11 cellular contexts compared by ENCODE assay signal in the genomic region with DNA sequence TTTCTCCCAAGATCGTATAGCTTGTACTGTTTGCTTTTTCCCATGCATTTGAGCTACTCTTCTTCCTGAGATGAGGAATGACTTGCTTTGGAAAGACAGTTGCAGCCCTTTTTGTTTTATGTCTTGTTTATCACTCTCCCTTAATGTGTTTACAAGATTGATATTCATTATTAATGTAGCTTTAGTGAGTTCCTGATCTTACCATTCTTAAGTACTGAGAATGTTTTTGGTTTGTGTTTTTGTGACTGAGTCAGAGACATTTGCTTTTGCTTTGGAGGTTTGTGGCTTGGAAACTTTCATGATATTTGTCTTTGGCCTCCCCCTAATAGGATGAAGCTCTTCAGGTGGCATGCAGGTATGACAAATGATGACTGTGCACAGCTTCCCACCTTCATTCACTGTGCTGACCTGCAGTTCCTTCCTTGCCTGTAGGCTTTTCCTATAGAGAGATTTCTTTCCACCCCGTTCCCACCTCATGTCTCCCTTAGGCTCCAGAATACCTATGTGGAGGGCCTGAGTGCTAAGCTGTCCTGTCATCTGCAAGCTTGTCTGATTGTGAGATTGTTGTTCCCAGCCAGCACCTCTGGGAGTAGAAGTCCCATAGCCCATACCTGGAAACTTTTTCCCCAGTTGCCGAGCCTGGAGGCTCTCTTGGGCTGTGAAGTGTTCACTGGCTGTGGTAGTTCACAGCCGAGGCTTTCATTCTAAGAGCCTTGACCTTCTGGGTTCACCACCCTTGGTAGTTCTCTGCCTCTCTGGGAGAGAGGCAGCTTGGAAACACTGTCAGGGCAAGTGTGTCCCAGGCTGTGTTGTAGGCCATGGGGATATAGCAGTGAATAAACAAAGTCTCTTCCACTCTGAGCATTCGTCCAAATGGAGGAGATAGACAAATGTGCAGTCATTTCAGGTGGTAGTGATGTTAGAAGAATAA. TPM values are rescaled to one million over a fixed set of nuclear protein-coding genes. Genes with fewer than 3 reads are reported as not detected.
A peak's percentile ranks its signal among the peaks of the same experiment; 100 is the strongest.
DNase-seq lines count a peak whose midpoint lies in the region; ATAC-seq and TF ChIP-seq lines count a peak whose summit lies in the region.
"Had no signal": no experiment of that assay in that cellular context is flagged by ENCODE, and none has a peak within 500 bp of the region (broad histone marks: within the 10 kb centered on the region; RNA-seq: fewer than 3 reads in every experiment).

No MANE protein-coding gene starts in this region.

- H4K5ac ChIP-seq in mesendoderm (ENCODE audit: low read length) = no peak overlapping the region

- no TSS peak for BruUV-seq in mammary epithelial cell (replicated peaks; lab: Mats Ljungman, UMichigan)

- H3K36me3 Mint-ChIP-seq in activated CD4-positive, alpha-beta T cell treated with anti-CD3 and anti-CD28 coated beads, Interleukin-2, amount 10 ng/mL, durations not matched to agents 7 days and 5 days (ENCODE audit: low read depth) = peaks cover 18% of the 10 kb centered on the region

- CTCF ChIA-PET in activated CD4-positive, alpha-beta T cell treated with anti-CD3 and anti-CD28 coated beads, Interleukin-2, amount 10 ng/mL, durations not matched to agents 7 days and 5 days (lab: Charles Lee) = no interaction called here
- CTCF ChIA-PET in mammary epithelial cell (lab: Charles Lee; ENCODE audit: low non-redundant PET) = interaction anchor here (0.7 to 1.0 kb wide), 4 partner anchors 14 to 38 kb away, joined by 6 to 12 read pairs (median 7); a partner anchor contains a TSS

- TF ChIP-seq CTCF in mammary epithelial cell (conservative IDR thresholded peaks at IDR 0.05 in 1 of 2, IDR thresholded peaks at IDR 0.05 in 1 of 2; ENCODE audit: extremely low read depth in 1 of 2, insufficient read depth in 1 of 2, low read depth in 1 of 2, low read length in 2 of 2) = peak; percentile 30 to 37
- no peak for TF ChIP-seq CTCF in gastroesophageal sphincter (IDR thresholded peaks at IDR 0.05)

- H3K4me2 ChIP-seq in mammary epithelial cell (ENCODE audit: insufficient read depth, low read depth, low read length) (peak overlapping the region; percentile 49), mesendoderm (ENCODE audit: low read length) (no peak overlapping the region)

- in situ Hi-C loops in mammary epithelial cell (cut with MboI; ENCODE audit: low sequenced_read_pairs in 2 of 2) = no loop called here

- no peak overlapping the region for H3K56ac ChIP-seq in mesendoderm (ENCODE audit: low read length)

- 61% methylated on average over 4 of the region's 5 CpGs for WGBS in mammary epithelial cell (ENCODE audit: low coverage, missing lambda C conversion rate)
- WGBS in mesendoderm (ENCODE audit: extremely low coverage, insufficient coverage, low lambda C conversion rate) = no CpG with 5 or more reads among the region's 5 CpGs
- WGBS in gastroesophageal sphincter (ENCODE audit: low coverage in 1 of 2), 2 donors = 79 to 87% methylated on average over 2 to 3 of the region's 5 CpGs

- dilution Hi-C loops in mammary epithelial cell (cut with HindIII; ENCODE audit: low sequenced_read_pairs) = no loop called here

- H2BK5ac ChIP-seq in mesendoderm (ENCODE audit: low read length) = no peak overlapping the region

- H4K8ac ChIP-seq in mesendoderm (ENCODE audit: low read depth, low read length) = no peak overlapping the region

- H3K4me3 ChIP-seq in mammary epithelial cell (replicated peaks in 1 of 3; ENCODE audit: insufficient read depth in 1 of 3, low read depth in 2 of 3, low read length in 3 of 3) = no peak overlapping the region
- no peak overlapping the region for H3K4me3 ChIP-seq in mesendoderm (ENCODE audit: low read length)
- H3K4me3 ChIP-seq in gastroesophageal sphincter = no peak overlapping the region
- H3K4me3 ChIP-seq: vagina had no signal

- no peak overlapping the region for H3K27ac Mint-ChIP-seq in activated CD4-positive, alpha-beta T cell treated with anti-CD3 and anti-CD28 coated beads, Interleukin-2, amount 10 ng/mL, durations not matched to agents 7 days and 5 days

- no peaks in the 10 kb centered on the region for H4K20me1 ChIP-seq in mammary epithelial cell (ENCODE audit: insufficient read depth, low read length)

- H3K27me3 ChIP-seq in mammary epithelial cell (ENCODE audit: insufficient read depth, low read length) = no peaks in the 10 kb centered on the region
- H3K27me3 ChIP-seq in mesendoderm (ENCODE audit: insufficient read depth, low read length, poor library complexity) = no peaks in the 10 kb centered on the region
- H3K27me3 ChIP-seq in gastroesophageal sphincter = no peaks in the 10 kb centered on the region
- H3K27me3 ChIP-seq: vagina had no signal

- H3K9me3 Mint-ChIP-seq in activated CD4-positive, alpha-beta T cell treated with anti-CD3 and anti-CD28 coated beads, Interleukin-2, amount 10 ng/mL, durations not matched to agents 7 days and 5 days = no peaks in the 10 kb centered on the region

- no peak for TF ChIP-seq EP300 in gastroesophageal sphincter (IDR thresholded peaks at IDR 0.05)

- H3K23ac ChIP-seq in mesendoderm (ENCODE audit: low read length) = no peak overlapping the region

- H3K9ac ChIP-seq in mammary epithelial cell (ENCODE audit: insufficient read depth, low read length) = no peak overlapping the region
- H3K9ac ChIP-seq in mesendoderm (ENCODE audit: low read length) = no peak overlapping the region

- peak overlapping the region; percentile 19 for H2AFZ ChIP-seq in mammary epithelial cell (ENCODE audit: low read depth, low read length)

- no peak overlapping the region for H3K18ac ChIP-seq in mesendoderm (ENCODE audit: low read length)

- no peak overlapping the region for H2BK120ac ChIP-seq in mesendoderm (ENCODE audit: low read depth, low read length)

- no peaks in the 10 kb centered on the region for H3K27me3 Mint-ChIP-seq in activated CD4-positive, alpha-beta T cell treated with anti-CD3 and anti-CD28 coated beads, Interleukin-2, amount 10 ng/mL, durations not matched to agents 7 days and 5 days

- H3K36me3 ChIP-seq in mammary epithelial cell (ENCODE audit: insufficient read depth, low read length) (no peaks in the 10 kb centered on the region), mesendoderm (ENCODE audit: control insufficient read depth, insufficient read depth, low read length) (no peaks in the 10 kb centered on the region), gastroesophageal sphincter (no peaks in the 10 kb centered on the region)
- H3K36me3 ChIP-seq: vagina had no signal

- peaks cover 28% of the 10 kb centered on the region for H3K79me1 ChIP-seq in mesendoderm (ENCODE audit: low read length)

- DNase-seq in activated CD4-positive, alpha-beta T cell treated with anti-CD3 and anti-CD28 coated beads for 48 hours = peak; percentile 10
- no peak for DNase-seq in activated CD4-positive, alpha-beta T cell treated with anti-CD3 and anti-CD28 coated beads, Interleukin-2, amount 10 ng/mL, durations not matched to agents 7 days and 5 days
- DNase-seq in mammary epithelial cell (peak; percentile 94), mesendoderm (peak; percentile 33), NCI-H524 treated with DMSO at 0.1 percent for 48 hours (lab: John Stamatoyannopoulos, UW) (no peak)
- DNase-seq: ACHN, activated gamma-delta T cell treated with Interleukin-2 at 50 U/mL for 16 hours had no signal

- H3K79me2 ChIP-seq in mammary epithelial cell (ENCODE audit: insufficient read depth, low read length) = peaks cover 78% of the 10 kb centered on the region
- H3K79me2 ChIP-seq in mesendoderm (ENCODE audit: control insufficient read depth, insufficient read depth, low read length) = peaks cover 22% of the 10 kb centered on the region

- H3K9me3 ChIP-seq in mammary epithelial cell (replicated peaks; ENCODE audit: insufficient read depth, low read length) (no peaks in the 10 kb centered on the region), gastroesophageal sphincter (no peaks in the 10 kb centered on the region)
- H3K9me3 ChIP-seq: vagina had no signal

- H3K4me1 Mint-ChIP-seq in activated CD4-positive, alpha-beta T cell treated with anti-CD3 and anti-CD28 coated beads, Interleukin-2, amount 10 ng/mL, durations not matched to agents 7 days and 5 days = peaks cover 42% of the 10 kb centered on the region

- POLR2A ChIA-PET in activated CD4-positive, alpha-beta T cell treated with anti-CD3 and anti-CD28 coated beads, Interleukin-2, amount 10 ng/mL, durations not matched to agents 7 days and 5 days (lab: Charles Lee) = no interaction called here

- no peak overlapping the region for H2AK5ac ChIP-seq in mesendoderm (ENCODE audit: low read length)

- H3K27ac ChIP-seq in mammary epithelial cell (ENCODE audit: insufficient read depth, low read depth, low read length) (peak overlapping the region; percentile 53), mesendoderm (ENCODE audit: low read depth, low read length) (no peak overlapping the region), gastroesophageal sphincter (no peak overlapping the region)
- H3K27ac ChIP-seq: vagina had no signal

- no peak for TF ChIP-seq POLR2A in gastroesophageal sphincter (IDR thresholded peaks at IDR 0.05)

- no peak overlapping the region for H2BK15ac ChIP-seq in mesendoderm (replicated peaks; ENCODE audit: low read depth)

- peaks cover 30% of the 10 kb centered on the region for H3K4me1 ChIP-seq in mammary epithelial cell (ENCODE audit: insufficient read depth, low read length)
- H3K4me1 ChIP-seq in mesendoderm (ENCODE audit: control insufficient read depth, low read depth, low read length) = no peaks in the 10 kb centered on the region
- peaks cover 0 to 91% (median 37%) of the 10 kb centered on the region in 3 donors for H3K4me1 ChIP-seq in gastroesophageal sphincter

- H3K4me3 Mint-ChIP-seq in activated CD4-positive, alpha-beta T cell treated with anti-CD3 and anti-CD28 coated beads, Interleukin-2, amount 10 ng/mL, durations not matched to agents 7 days and 5 days = no peak overlapping the region

- intact Hi-C loops in mammary epithelial cell (cut with micrococcal nuclease) = no loop called here

- no peak overlapping the region for H3K4ac ChIP-seq in mesendoderm (ENCODE audit: low read depth, low read length)

- ATAC-seq in HG02870 (IDR thresholded peaks at IDR 0.05; ENCODE audit: unreplicated experiment) (peak; percentile 53), HG03354 (IDR thresholded peaks at IDR 0.05; ENCODE audit: poor library complexity, severe bottlenecking, unreplicated experiment) (no peak), gastroesophageal sphincter (no peak)

RNA-seq across cellular contexts. Expression of a gene that starts 27.1 kb away (rescaled TPM):
- 10 to 100 TPM; 54.5 to 58.4 TPM for total RNA-seq in activated CD4-positive, alpha-beta T cell treated with anti-CD3 and anti-CD28 coated beads, Interleukin-2, amount 10 ng/mL, durations not matched to agents 7 days and 5 days
- 10 to 100 TPM; 37.6 to 63.8 TPM for total RNA-seq in mammary epithelial cell
- polyA plus RNA-seq in mammary epithelial cell = 22.5 TPM
- 203 TPM for polyA minus RNA-seq in mammary epithelial cell
- polyA plus RNA-seq in mesendoderm (2013, experiment 1 of 2) = 26.4 TPM
- 25.4 TPM for polyA plus RNA-seq in mesendoderm (2013, experiment 2 of 2)
- total RNA-seq in gastroesophageal sphincter = 100 to 1,000 TPM in 1 of 4 donors, 10 to 100 TPM in 3; 59.8 to 102 (median 73.9) TPM

RNA-seq across cellular contexts. Expression of a gene that starts 34.1 kb away (rescaled TPM):
- 100 to 1,000 TPM; 512 to 559 TPM for total RNA-seq in activated CD4-positive, alpha-beta T cell treated with anti-CD3 and anti-CD28 coated beads, Interleukin-2, amount 10 ng/mL, durations not matched to agents 7 days and 5 days
- total RNA-seq in mammary epithelial cell (100 to 1,000 TPM in 1 of 2 donors, 10 to 100 TPM in 1; 77.7 to 145 TPM), gastroesophageal sphincter (10 to 100 TPM; 21.9 to 52.8 (median 39.2) TPM)
- 412 TPM for polyA plus RNA-seq in mammary epithelial cell
- polyA minus RNA-seq in mammary epithelial cell = 167 TPM
- polyA plus RNA-seq in mesendoderm (2013, experiment 1 of 2) = 273 TPM
- polyA plus RNA-seq in mesendoderm (2013, experiment 2 of 2) = 276 TPM

RNA-seq across cellular contexts. Expression of a gene that starts 41.0 kb away (rescaled TPM):
- total RNA-seq in activated CD4-positive, alpha-beta T cell treated with anti-CD3 and anti-CD28 coated beads, Interleukin-2, amount 10 ng/mL, durations not matched to agents 7 days and 5 days = 10 to 100 TPM; 82.4 to 83.6 TPM
- total RNA-seq in mammary epithelial cell = 10 to 100 TPM; 48.5 to 52.5 TPM
- polyA plus RNA-seq in mammary epithelial cell = 58.5 TPM
- polyA minus RNA-seq in mammary epithelial cell = 27.3 TPM
- polyA plus RNA-seq in mesendoderm (2013, experiment 1 of 2) = 92.8 TPM
- polyA plus RNA-seq in mesendoderm (2013, experiment 2 of 2) = 98.8 TPM
- total RNA-seq in gastroesophageal sphincter = 100 to 1,000 TPM in 2 of 4 donors, 10 to 100 TPM in 2; 72.6 to 108 (median 97.8) TPM

Comparison
In these comparisons a context has a peak if more than half of its experiments do, and no peak if none do; other contexts are left out.
1. DNase-seq: peak in activated CD4-positive, alpha-beta T cell treated with anti-CD3 and anti-CD28 coated beads for 48 hours (single experiment), mammary epithelial cell (single experiment) and mesendoderm (single experiment); none in activated CD4-positive, alpha-beta T cell treated with anti-CD3 and anti-CD28 coated beads, Interleukin-2, amount 10 ng/mL, durations not matched to agents 7 days and 5 days (single experiment) and NCI-H524 treated with DMSO at 0.1 percent for 48 hours (single experiment).
2. CTCF ChIP-seq: peak in mammary epithelial cell (2 of 2); none in gastroesophageal sphincter (0 of 4).